ENCODE assay signal across 15 cellular contexts in the genomic region with DNA sequence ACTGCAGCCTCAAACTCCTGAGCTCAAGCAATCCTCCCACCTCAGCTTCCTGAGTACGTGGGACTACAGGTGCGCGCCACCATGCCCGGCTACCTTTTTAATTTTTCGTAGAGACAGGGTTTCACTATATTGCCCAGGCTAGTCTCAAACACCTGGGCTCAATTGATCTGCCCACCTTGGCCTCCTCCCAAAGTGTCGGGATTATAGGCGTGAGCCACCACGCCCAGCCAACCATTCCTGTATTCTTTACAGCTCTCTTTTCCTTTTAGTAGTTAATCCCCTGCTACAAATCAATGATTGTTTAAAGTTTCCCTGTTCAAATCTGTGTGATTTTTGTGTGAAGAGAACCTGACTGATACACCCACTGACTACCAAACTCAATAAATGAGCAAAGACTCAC.
DNase-seq lines count a peak whose midpoint lies in the region; ATAC-seq and TF ChIP-seq lines count a peak whose summit lies in the region.
"Had no signal": no experiment of that assay in that cellular context is flagged by ENCODE, and none has a peak within 500 bp of the region (broad histone marks: within the 10 kb centered on the region; RNA-seq: fewer than 3 reads in every experiment).

No MANE protein-coding gene starts in this region.

- peaks cover 22% of the 10 kb centered on the region for H3K4me1 Mint-ChIP-seq in Calu3 (ENCODE audit: low read depth, unreplicated experiment)

- peaks cover 50% of the 10 kb centered on the region for H3K36me3 Mint-ChIP-seq in Calu3 (ENCODE audit: insufficient read depth, unreplicated experiment)

- no peak for TF ChIP-seq EP300 in Ishikawa (IDR thresholded peaks at IDR 0.05; ENCODE audit: borderline replicate concordance)

- CTCF ChIA-PET in Calu3 (lab: Charles Lee): interaction anchor here (1.1 kb wide), 1 partner anchor 53 kb away, joined by 8 read pairs; no protein-coding TSS in a partner anchor

- no peaks in the 10 kb centered on the region for H3K27me3 ChIP-seq in colonic mucosa
- H3K27me3 ChIP-seq: BE2C had no signal

- no peaks in the 10 kb centered on the region for H3K27me3 Mint-ChIP-seq in Calu3 (ENCODE audit: unreplicated experiment)
- H3K27me3 Mint-ChIP-seq: IgD-negative memory B cell had no signal

- no peak overlapping the region for H3K9ac ChIP-seq in colonic mucosa (ENCODE audit: low read depth in 2 of 2, low read length in 2 of 2)
- H3K9ac ChIP-seq: GM23248 had no signal

- H3K9me3 Mint-ChIP-seq in Calu3 (ENCODE audit: low read depth, unreplicated experiment): no peaks in the 10 kb centered on the region
- H3K9me3 Mint-ChIP-seq: CD8-positive, alpha-beta T cell had no signal

- intact Hi-C loops in colonic mucosa (cut with DNase I) (no loop called here), mucosa of descending colon (cut with DNase I, micrococcal nuclease) (no loop called here), Calu3 (cut with micrococcal nuclease; ENCODE audit: unreplicated experiment) (no loop called here)

- H3K36me3 ChIP-seq in colonic mucosa: no peaks in the 10 kb centered on the region
- H3K36me3 ChIP-seq in mucosa of descending colon (ENCODE audit: low read depth): no peaks in the 10 kb centered on the region
- H3K36me3 ChIP-seq: BE2C had no signal

- H3K9me3 ChIP-seq in colonic mucosa (no peaks in the 10 kb centered on the region), mucosa of descending colon (no peaks in the 10 kb centered on the region)
- H3K9me3 ChIP-seq: BE2C had no signal

- BruUV-seq in Calu3 (replicated peaks; lab: Mats Ljungman, UMichigan): no TSS peak

- no peak overlapping the region for H3K4me3 Mint-ChIP-seq in Calu3 (ENCODE audit: low read depth, unreplicated experiment)
- H3K4me3 Mint-ChIP-seq: CD8-positive, alpha-beta T cell; IgD-negative memory B cell had no signal

- H3K27ac Mint-ChIP-seq in Calu3 (ENCODE audit: unreplicated experiment): no peak overlapping the region
- H3K27ac Mint-ChIP-seq: CD8-positive, alpha-beta T cell had no signal

- H3K4me3 ChIP-seq in colonic mucosa (no peak overlapping the region), mucosa of descending colon (no peak overlapping the region)
- H3K4me3 ChIP-seq: GM23248 had no signal

- TF ChIP-seq CTCF in colonic mucosa (IDR thresholded peaks at IDR 0.05): no peak
- no peak for TF ChIP-seq CTCF in mucosa of descending colon (IDR thresholded peaks at IDR 0.05)
- TF ChIP-seq CTCF in Calu3 (IDR thresholded peaks at IDR 0.05; ENCODE audit: unreplicated experiment): no peak

- no peak overlapping the region for H3K27ac ChIP-seq in colonic mucosa
- H3K27ac ChIP-seq: C4-2B, GM23248 had no signal

- ATAC-seq in mucosa of descending colon (peak; percentile 66), GM21737 (IDR thresholded peaks at IDR 0.05; ENCODE audit: unreplicated experiment) (no peak)
- ATAC-seq in stimulated activated naive CD8-positive, alpha-beta T cell treated with anti-CD3 and anti-CD28 coated beads, Interleukin-15, Interleukin-2, amounts not matched to agents 100 U/mL and 50 U/mL, for 24 hours: no peak
- ATAC-seq: CD8-positive, alpha-beta T cell had no signal

- no peaks in the 10 kb centered on the region for H3K4me1 ChIP-seq in colonic mucosa
- H3K4me1 ChIP-seq in mucosa of descending colon (ENCODE audit: low read depth): no peaks in the 10 kb centered on the region
- H3K4me1 ChIP-seq: BE2C had no signal

- peak; percentile 40 for DNase-seq in colonic mucosa
- peak in 2 of 3 donors; percentile 40 to 65 for DNase-seq in mucosa of descending colon
- DNase-seq in AG08396 (ENCODE audit: low spot score): no peak
- no peak for DNase-seq in Calu3
- DNase-seq in stimulated activated naive CD8-positive, alpha-beta T cell treated with anti-CD3 and anti-CD28 coated beads, Interleukin-15, Interleukin-2, amounts not matched to agents 100 U/mL and 50 U/mL, for 24 hours: no peak
- DNase-seq: BE2C; CD8-positive, alpha-beta T cell; COR-L47; DMS53; GM23248; H7 had no signal

- no peak for TF ChIP-seq RAD21 in Ishikawa (IDR thresholded peaks at IDR 0.05; ENCODE audit: low read depth)

TF ChIP-seq in Ishikawa, 13 proteins besides CTCF, POLR2A, EP300 and RAD21:
- TF ChIP-seq TEAD4 (IDR thresholded peaks at IDR 0.05) (no peak), NFIC (IDR thresholded peaks at IDR 0.05) (peak; percentile 48; the same call in 1 of the 2 replicates)

Comparison
In these comparisons a context has a peak if more than half of its experiments do, and no peak if none do; other contexts are left out.
1. DNase-seq: peak in colonic mucosa (single experiment) and mucosa of descending colon (2 of 3); none in AG08396 (single experiment), Calu3 (single experiment) and stimulated activated naive CD8-positive, alpha-beta T cell treated with anti-CD3 and anti-CD28 coated beads, Interleukin-15, Interleukin-2, amounts not matched to agents 100 U/mL and 50 U/mL, for 24 hours (single experiment).